In genomic region chr6:30060634-30060981, GRCh38 we compare ENCODE assay signal across 8 cellular contexts. TPM values are rescaled to one million over a fixed set of nuclear protein-coding genes. Genes with fewer than 3 reads are reported as not detected.
DNase-seq lines count a peak whose midpoint lies in the region; ATAC-seq and TF ChIP-seq lines count a peak whose summit lies in the region.

No MANE protein-coding gene starts in this region.

- H3K27ac Mint-ChIP-seq in activated CD4-positive, alpha-beta T cell treated with anti-CD3 and anti-CD28 coated beads, Interleukin-2, amount 10 ng/mL, durations not matched to agents 7 days and 5 days: peak overlapping the region; percentile 98

- H2BK120ac ChIP-seq in neuronal stem cell (ENCODE audit: low read depth, low read length): no peak overlapping the region

- no peak overlapping the region for H2BK15ac ChIP-seq in neuronal stem cell (ENCODE audit: low read length)

- no peak overlapping the region for H3K4ac ChIP-seq in neuronal stem cell (ENCODE audit: low read length)

- TF ChIP-seq CTCF in foreskin fibroblast (IDR thresholded peaks at IDR 0.05; ENCODE audit: low read depth, low read length): no peak

- intact Hi-C loops in Right ventricle myocardium inferior (cut with DNase I) (loop anchor here (2.0 kb wide), 1 partner anchor 84 kb away; no protein-coding TSS in a partner anchor), cardiac septum (cut with DNase I) (no loop called here)

- H3K27me3 ChIP-seq in neuronal stem cell (ENCODE audit: control insufficient read depth in 3 of 3, insufficient read depth in 3 of 3, low read depth in 1 of 3, low read length in 3 of 3): no peaks in the 10 kb centered on the region

- peak overlapping the region; percentile 97 for H3K4me3 Mint-ChIP-seq in activated CD4-positive, alpha-beta T cell treated with anti-CD3 and anti-CD28 coated beads, Interleukin-2, amount 10 ng/mL, durations not matched to agents 7 days and 5 days

- H3K4me2 ChIP-seq in neuronal stem cell (ENCODE audit: insufficient read depth, low read length, poor library complexity, severe bottlenecking): peak overlapping the region; percentile 66

- no peaks in the 10 kb centered on the region for H3K27me3 Mint-ChIP-seq in activated CD4-positive, alpha-beta T cell treated with anti-CD3 and anti-CD28 coated beads, Interleukin-2, amount 10 ng/mL, durations not matched to agents 7 days and 5 days

- no peak overlapping the region for H3K23ac ChIP-seq in neuronal stem cell (ENCODE audit: low read depth, low read length, poor library complexity)

- POLR2A ChIA-PET in activated CD4-positive, alpha-beta T cell treated with anti-CD3 and anti-CD28 coated beads, Interleukin-2, amount 10 ng/mL, durations not matched to agents 7 days and 5 days (lab: Charles Lee): no interaction called here

- H2BK12ac ChIP-seq in neuronal stem cell (ENCODE audit: low read length): no peak overlapping the region

- H3K14ac ChIP-seq in neuronal stem cell (ENCODE audit: low read length): no peak overlapping the region

- H3K18ac ChIP-seq in neuronal stem cell (ENCODE audit: low read length): no peak overlapping the region

- peaks cover 35% of the 10 kb centered on the region for H3K36me3 Mint-ChIP-seq in activated CD4-positive, alpha-beta T cell treated with anti-CD3 and anti-CD28 coated beads, Interleukin-2, amount 10 ng/mL, durations not matched to agents 7 days and 5 days (ENCODE audit: low read depth)

- peaks cover 0 to 4% of the 10 kb centered on the region in 2 donors for H3K9me3 ChIP-seq in neuronal stem cell (replicated peaks in 1 of 2; ENCODE audit: control insufficient read depth in 2 of 2, insufficient read depth in 1 of 2, low read depth in 1 of 2, low read length in 2 of 2)

- peaks cover 39% of the 10 kb centered on the region for H3K4me1 Mint-ChIP-seq in activated CD4-positive, alpha-beta T cell treated with anti-CD3 and anti-CD28 coated beads, Interleukin-2, amount 10 ng/mL, durations not matched to agents 7 days and 5 days

- peaks cover 0 to 47% of the 10 kb centered on the region in 2 donors for H3K36me3 ChIP-seq in neuronal stem cell (replicated peaks in 1 of 2; ENCODE audit: control insufficient read depth in 2 of 2, insufficient read depth in 2 of 2, low read length in 2 of 2)

- DNase-seq in Right ventricle myocardium inferior (ENCODE audit: missing footprints): peak; percentile 65
- no peak for DNase-seq in cardiac septum (ENCODE audit: low spot score)
- DNase-seq in activated CD4-positive, alpha-beta T cell treated with anti-CD3 and anti-CD28 coated beads, Interleukin-2, amount 10 ng/mL, durations not matched to agents 7 days and 5 days: peak; percentile 19
- peak in 1 of 2 donors; percentile 60 for DNase-seq in foreskin fibroblast
- no peak for DNase-seq in neuronal stem cell (ENCODE audit: low spot score)
- DNase-seq in NCI-H526 treated with DMSO at 0.1 percent for 48 hours (lab: John Stamatoyannopoulos, UW): no peak

- H2BK5ac ChIP-seq in neuronal stem cell (ENCODE audit: low read length): no peak overlapping the region

- no peak overlapping the region for H3K27ac ChIP-seq in neuronal stem cell (replicated peaks; ENCODE audit: low read length)

- peak overlapping the region; percentile 73 for H3K9ac ChIP-seq in neuronal stem cell (ENCODE audit: low read depth, low read length, poor library complexity)

- WGBS in neuronal stem cell (ENCODE audit: extremely low coverage in 2 of 2, insufficient read length in 2 of 2, insufficient replicate concordance in 1 of 2), 2 donors: no CpG with 5 or more reads among the region's 20 CpGs

- peaks cover 4% of the 10 kb centered on the region for H3K79me1 ChIP-seq in neuronal stem cell (ENCODE audit: low read depth, low read length)

- no peak overlapping the region for H2AK5ac ChIP-seq in neuronal stem cell (ENCODE audit: low read depth, low read length)

- CTCF ChIA-PET in activated CD4-positive, alpha-beta T cell treated with anti-CD3 and anti-CD28 coated beads, Interleukin-2, amount 10 ng/mL, durations not matched to agents 7 days and 5 days (lab: Charles Lee): interaction anchor here (0.7 to 1.7 kb wide), 7 partner anchors 8 to 98 kb away, joined by 3 to 7 read pairs (median 3); no protein-coding TSS in a partner anchor

- peaks cover 7% of the 10 kb centered on the region in 2 donors for H3K4me1 ChIP-seq in neuronal stem cell (ENCODE audit: control insufficient read depth in 2 of 2, insufficient read depth in 1 of 2, low read depth in 1 of 2, low read length in 2 of 2)

- H3K4me3 ChIP-seq in foreskin fibroblast (ENCODE audit: low read depth in 1 of 2, low read length in 2 of 2) (peak overlapping the region; percentile 90 to 97), neuronal stem cell (ENCODE audit: low read length in 2 of 2) (peak overlapping the region; percentile 65 to 96)

- no peak overlapping the region for H4K8ac ChIP-seq in neuronal stem cell (ENCODE audit: low read depth, low read length)

- peak overlapping the region; percentile 91 for H2AFZ ChIP-seq in neuronal stem cell (ENCODE audit: low read length)

- no peaks in the 10 kb centered on the region for H3K9me3 Mint-ChIP-seq in activated CD4-positive, alpha-beta T cell treated with anti-CD3 and anti-CD28 coated beads, Interleukin-2, amount 10 ng/mL, durations not matched to agents 7 days and 5 days

- no peak overlapping the region for H4K91ac ChIP-seq in neuronal stem cell (ENCODE audit: low read depth, low read length, poor library complexity)

- ATAC-seq in Right ventricle myocardium inferior (peak; percentile 21), HG03378 (IDR thresholded peaks at IDR 0.05; ENCODE audit: unreplicated experiment) (peak; percentile 9), HG03025 (IDR thresholded peaks at IDR 0.05; ENCODE audit: low FRiP score, unreplicated experiment) (no peak)

RNA-seq across cellular contexts. Expression of gene POLR1H, which starts 0.5 kb away (rescaled TPM):
- total RNA-seq in Right ventricle myocardium inferior (13.1 TPM), cardiac septum (15.5 TPM)
- 10 to 100 TPM; 52.9 to 59.1 TPM for total RNA-seq in activated CD4-positive, alpha-beta T cell treated with anti-CD3 and anti-CD28 coated beads, Interleukin-2, amount 10 ng/mL, durations not matched to agents 7 days and 5 days
- 73.2 TPM for polyA plus RNA-seq in neuronal stem cell (2013, experiment 1 of 2)
- 75.5 TPM for polyA plus RNA-seq in neuronal stem cell (2013, experiment 2 of 2)

RNA-seq across cellular contexts. Expression of gene PPP1R11, which starts 6.4 kb away (rescaled TPM):
- total RNA-seq in Right ventricle myocardium inferior: 44.3 TPM
- total RNA-seq in cardiac septum: 41.4 TPM
- total RNA-seq in activated CD4-positive, alpha-beta T cell treated with anti-CD3 and anti-CD28 coated beads, Interleukin-2, amount 10 ng/mL, durations not matched to agents 7 days and 5 days: 10 to 100 TPM; 57.9 to 73.7 TPM
- 47.2 TPM for polyA plus RNA-seq in neuronal stem cell (2013, experiment 1 of 2)
- polyA plus RNA-seq in neuronal stem cell (2013, experiment 2 of 2): 48.4 TPM

RNA-seq across cellular contexts. Expression of gene RNF39, which starts 15.0 kb away (rescaled TPM):
- total RNA-seq in Right ventricle myocardium inferior (not detected), cardiac septum (not detected)
- total RNA-seq in activated CD4-positive, alpha-beta T cell treated with anti-CD3 and anti-CD28 coated beads, Interleukin-2, amount 10 ng/mL, durations not matched to agents 7 days and 5 days: not detected
- 0.13 TPM for polyA plus RNA-seq in neuronal stem cell (2013, experiment 1 of 2)
- polyA plus RNA-seq in neuronal stem cell (2013, experiment 2 of 2): 0.22 TPM

RNA-seq across cellular contexts. Expression of gene TRIM31, which starts 52.3 kb away (rescaled TPM):
- not detected for total RNA-seq in Right ventricle myocardium inferior
- not detected for total RNA-seq in cardiac septum
- total RNA-seq in activated CD4-positive, alpha-beta T cell treated with anti-CD3 and anti-CD28 coated beads, Interleukin-2, amount 10 ng/mL, durations not matched to agents 7 days and 5 days: not detected
- not detected for polyA plus RNA-seq in neuronal stem cell (2013, experiment 1 of 2)
- not detected for polyA plus RNA-seq in neuronal stem cell (2013, experiment 2 of 2)

Comparison
In these comparisons a context has a peak if more than half of its experiments do, and no peak if none do; other contexts are left out.
1. DNase-seq: peak in Right ventricle myocardium inferior (single experiment) and activated CD4-positive, alpha-beta T cell treated with anti-CD3 and anti-CD28 coated beads, Interleukin-2, amount 10 ng/mL, durations not matched to agents 7 days and 5 days (single experiment); none in cardiac septum (single experiment), neuronal stem cell (single experiment) and NCI-H526 treated with DMSO at 0.1 percent for 48 hours (single experiment).